8 cellular contexts compared by ENCODE assay signal in the genomic region with DNA sequence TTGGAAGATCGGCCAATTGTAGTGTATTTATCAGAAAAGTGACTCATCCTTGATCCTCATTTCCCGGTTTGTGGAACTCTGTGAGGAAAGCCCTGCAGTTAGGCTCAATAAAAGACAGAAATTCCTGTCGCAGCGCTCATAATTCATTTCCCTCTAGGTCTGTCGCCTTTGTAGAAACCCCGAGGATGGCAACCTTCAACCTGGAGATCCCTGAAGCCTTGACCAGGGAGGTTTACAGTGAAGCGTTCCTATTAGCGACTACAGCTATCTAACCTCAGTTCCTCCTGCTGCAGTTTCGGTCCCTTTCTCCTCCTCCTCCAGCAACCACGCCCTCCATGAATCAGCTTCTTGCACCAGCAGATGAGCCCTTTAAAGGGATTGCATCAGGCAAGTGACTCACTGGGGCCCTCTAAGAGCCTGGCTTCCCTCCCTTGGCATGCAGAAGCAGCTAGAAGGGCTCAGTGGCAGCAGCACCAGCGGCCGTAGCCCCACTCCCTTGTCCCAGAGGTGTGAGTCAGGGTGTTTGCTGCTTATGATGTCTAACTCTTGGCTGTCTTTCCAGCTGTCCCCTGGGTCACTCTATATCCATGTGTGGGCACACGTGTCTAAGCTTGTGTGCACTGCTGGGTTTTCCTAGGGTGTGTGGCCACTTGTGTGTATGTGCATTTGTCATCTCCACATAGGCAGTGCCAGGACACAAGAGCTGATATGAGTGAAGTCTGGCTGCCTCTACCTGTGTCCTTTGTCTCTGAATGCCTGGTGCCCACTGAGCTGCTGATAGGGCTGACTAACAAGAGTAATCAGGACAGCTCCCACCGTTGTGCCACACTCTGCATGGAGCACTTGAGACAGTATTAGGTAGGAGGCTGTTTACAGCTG. TPM values are rescaled to one million over a fixed set of nuclear protein-coding genes. Genes with fewer than 3 reads are reported as not detected.
DNase-seq lines count a peak whose midpoint lies in the region; ATAC-seq and TF ChIP-seq lines count a peak whose summit lies in the region.

No MANE protein-coding gene starts in this region.

- peak overlapping the region; percentile 91 for H3K4me2 ChIP-seq in DND-41 (ENCODE audit: insufficient read depth, low read length)
- H3K4me2 ChIP-seq in MM.1S (ENCODE audit: low read depth, low read length) = peak overlapping the region; percentile 99

- peaks cover 9% of the 10 kb centered on the region for H3K36me3 Mint-ChIP-seq in activated naive CD4-positive, alpha-beta T cell treated with anti-CD3 and anti-CD28 coated beads for 36 hours (ENCODE audit: low read depth)

- peak; percentile 70 for ATAC-seq in DND-41 (ENCODE audit: insufficient read depth, low read depth)

- intact Hi-C loops in activated naive CD4-positive, alpha-beta T cell treated with anti-CD3 and anti-CD28 coated beads for 36 hours (cut with micrococcal nuclease) = loop anchor here (1.0 to 5.0 kb wide), 12 partner anchors 11 to 1091 kb away; partner anchors contain the start of genes AGO3, LSM10, THRAP3 and TRAPPC3

- H2AFZ ChIP-seq in DND-41 (ENCODE audit: low read depth, low read length) (peak overlapping the region; percentile 92), MM.1S (ENCODE audit: low read length) (peak overlapping the region; percentile 37)

- no peaks in the 10 kb centered on the region for H3K9me3 ChIP-seq in DND-41 (ENCODE audit: insufficient read depth, low read length, severe bottlenecking)
- H3K9me3 ChIP-seq in MM.1S (replicated peaks; ENCODE audit: insufficient read depth, low read length) = no peaks in the 10 kb centered on the region
- no peaks in the 10 kb centered on the region for H3K9me3 ChIP-seq in SJSA1 (replicated peaks)

- peaks cover 12% of the 10 kb centered on the region for H3K36me3 ChIP-seq in DND-41 (ENCODE audit: insufficient read depth, low read length)
- no peaks in the 10 kb centered on the region for H3K36me3 ChIP-seq in MM.1S (replicated peaks; ENCODE audit: insufficient read depth, low read length)
- H3K36me3 ChIP-seq in SJSA1 = peaks cover 26% of the 10 kb centered on the region

- no peaks in the 10 kb centered on the region for H3K27me3 ChIP-seq in DND-41 (ENCODE audit: insufficient read depth, low read length, poor library complexity)
- no peaks in the 10 kb centered on the region for H3K27me3 ChIP-seq in MM.1S (replicated peaks; ENCODE audit: insufficient read depth, low read length)
- H3K27me3 ChIP-seq in SJSA1 (replicated peaks) = no peaks in the 10 kb centered on the region

- H3K4me1 Mint-ChIP-seq in activated naive CD4-positive, alpha-beta T cell treated with anti-CD3 and anti-CD28 coated beads for 36 hours (ENCODE audit: low read depth) = peaks cover 48% of the 10 kb centered on the region

- TF ChIP-seq CTCF in DND-41 (IDR thresholded peaks at IDR 0.05; ENCODE audit: borderline replicate concordance, extremely low read depth, low read length, poor library complexity, severe bottlenecking) = peak; percentile 30
- no peak; the same call in 1 of the 2 replicates for TF ChIP-seq CTCF in MM.1S (IDR thresholded peaks at IDR 0.05; ENCODE audit: low read length)

- H3K79me2 ChIP-seq in DND-41 (ENCODE audit: insufficient read depth, low read length) = peaks cover 39% of the 10 kb centered on the region
- peaks cover 40% of the 10 kb centered on the region for H3K79me2 ChIP-seq in MM.1S (ENCODE audit: low read length)

- H4K20me1 ChIP-seq in DND-41 (ENCODE audit: insufficient read depth, low read length) (peaks cover 9% of the 10 kb centered on the region; the same call in 1 of the 2 replicates), MM.1S (ENCODE audit: insufficient read depth, low read length) (no peaks in the 10 kb centered on the region)

- H3K27me3 Mint-ChIP-seq in activated naive CD4-positive, alpha-beta T cell treated with anti-CD3 and anti-CD28 coated beads for 36 hours (ENCODE audit: low read depth) = no peaks in the 10 kb centered on the region

- H3K9me2 ChIP-seq in MM.1S (replicated peaks; ENCODE audit: insufficient read depth, low read length) = no peaks in the 10 kb centered on the region

- H3K27ac Mint-ChIP-seq in activated naive CD4-positive, alpha-beta T cell treated with anti-CD3 and anti-CD28 coated beads for 36 hours = peak overlapping the region; percentile 99

- peak overlapping the region; percentile 44 to 71; a peak in 3 of 4 replicates for H3K4me3 ChIP-seq in DND-41 (ENCODE audit: low read depth in 1 of 2, low read length in 2 of 2)
- peak overlapping the region; percentile 85 for H3K4me3 ChIP-seq in MM.1S (ENCODE audit: low read length)
- H3K4me3 ChIP-seq in SJSA1 = peak overlapping the region; percentile 81

- H3K27ac ChIP-seq in DND-41 (ENCODE audit: low read length) (peak overlapping the region; percentile 94), MM.1S (ENCODE audit: low read length) (peak overlapping the region; percentile 99), SJSA1 (peak overlapping the region; percentile 99), temporal lobe (ENCODE audit: low read depth, low read length) (peak overlapping the region; percentile 99)

- peak overlapping the region; percentile 92 for H3K4me3 Mint-ChIP-seq in activated naive CD4-positive, alpha-beta T cell treated with anti-CD3 and anti-CD28 coated beads for 36 hours

- H3K9ac ChIP-seq in DND-41 (ENCODE audit: low read depth, low read length) = peak overlapping the region; percentile 71
- H3K9ac ChIP-seq in MM.1S (ENCODE audit: low read length) = peak overlapping the region; percentile 99

- H3K4me1 ChIP-seq in DND-41 (ENCODE audit: insufficient read depth, low read length) (peaks cover 37% of the 10 kb centered on the region), MM.1S (ENCODE audit: low read length) (peaks cover 33% of the 10 kb centered on the region), SJSA1 (replicated peaks) (peaks cover 28% of the 10 kb centered on the region)

- peaks cover 39% of the 10 kb centered on the region for H3F3A ChIP-seq in MM.1S (ENCODE audit: insufficient read depth, low read length)

- DNase-seq in DND-41 (peak; percentile 92), H4 (ENCODE audit: low spot score) (peak; percentile 100), MM.1S (peak; percentile 96), SJSA1 (ENCODE audit: low read depth in 1 of 2, low spot score in 2 of 2) (peak; percentile 98 to 99), glomerular endothelial cell (ENCODE audit: extremely low read depth, low read depth, low spot score) (peak; percentile 94), nucleus accumbens (lab: John Stamatoyannopoulos, UW) (peak; percentile 30 to 97 (median 80))
- DNase-seq in activated naive CD4-positive, alpha-beta T cell treated with anti-CD3 and anti-CD28 coated beads for 36 hours = peak; percentile 97

- CTCF ChIA-PET in activated naive CD4-positive, alpha-beta T cell treated with anti-CD3 and anti-CD28 coated beads for 36 hours (lab: Charles Lee) = interaction anchor here (0.6 to 1.8 kb wide), 11 partner anchors 10 to 98 kb away, joined by 3 to 22 read pairs (median 5); partner anchors contain the start of gene LSM10

- H3K9me3 Mint-ChIP-seq in activated naive CD4-positive, alpha-beta T cell treated with anti-CD3 and anti-CD28 coated beads for 36 hours = no peaks in the 10 kb centered on the region

RNA-seq across cellular contexts. Expression of gene STK40, which starts 0.8 kb away (rescaled TPM):
- 25.1 and 25.3 TPM in 2 replicates for total RNA-seq in H4 (2014; rRNA removed; shearing (Covaris generic))
- 16.1 and 29.2 TPM in 2 replicates for total RNA-seq in SJSA1 (2014; rRNA removed; shearing (Covaris generic))
- total RNA-seq in activated naive CD4-positive, alpha-beta T cell treated with anti-CD3 and anti-CD28 coated beads for 36 hours = 10 to 100 TPM; 39.6 to 40.6 TPM
- total RNA-seq in glomerular endothelial cell (32.2 and 35.2 TPM in 2 replicates), temporal lobe (8.4 TPM)

RNA-seq across cellular contexts. Expression of gene LSM10, which starts 11.2 kb away (rescaled TPM):
- total RNA-seq in H4 (2014; rRNA removed; shearing (Covaris generic)) = 3.1 and 7.1 TPM in 2 replicates
- 3.4 and 6.4 TPM in 2 replicates for total RNA-seq in SJSA1 (2014; rRNA removed; shearing (Covaris generic))
- 10 to 100 TPM; 33.5 to 36.5 TPM for total RNA-seq in activated naive CD4-positive, alpha-beta T cell treated with anti-CD3 and anti-CD28 coated beads for 36 hours
- total RNA-seq in glomerular endothelial cell = 29.1 and 29.8 TPM in 2 replicates
- total RNA-seq in temporal lobe = 7.4 TPM

Comparison
In these comparisons a context has a peak if more than half of its experiments do, and no peak if none do; other contexts are left out.
1. Peak in every context shown above with its lines: DNase-seq, ATAC-seq, H3K4me3 ChIP-seq and H3K27ac ChIP-seq.